In the genomic region with DNA sequence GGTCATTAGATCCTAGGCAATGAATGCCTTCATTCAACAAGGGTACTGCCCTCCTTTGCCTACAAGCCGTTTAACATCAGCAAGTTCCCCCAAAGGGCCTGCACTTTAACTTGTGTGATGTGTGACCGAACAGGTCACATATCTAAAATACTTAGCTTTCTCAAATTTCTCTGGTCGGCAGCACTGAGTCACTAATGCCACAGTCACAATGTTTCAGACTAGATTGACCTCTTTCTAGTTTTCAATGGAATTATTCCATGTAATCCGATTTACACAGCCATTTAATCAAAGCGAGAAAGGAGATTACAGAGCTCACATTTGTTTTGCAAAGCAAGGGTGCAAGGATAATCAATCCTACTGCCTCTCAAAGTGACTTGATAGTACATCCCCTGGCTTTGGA, we compare ENCODE assay signal across 10 cellular contexts. TPM values are rescaled to one million over a fixed set of nuclear protein-coding genes. Genes with fewer than 3 reads are reported as not detected.
DNase-seq lines count a peak whose midpoint lies in the region; ATAC-seq, FAIRE-seq and TF ChIP-seq lines count a peak whose summit lies in the region.
"Had no signal": no experiment of that assay in that cellular context is flagged by ENCODE, and none has a peak within 500 bp of the region (broad histone marks: within the 10 kb centered on the region; RNA-seq: fewer than 3 reads in every experiment).

No MANE protein-coding gene starts in this region.

- H3K36me3 Mint-ChIP-seq in Caco-2 (ENCODE audit: insufficient read depth, unreplicated experiment), result peaks cover 73% of the 10 kb centered on the region

- ATAC-seq in PC-3, result no peak
- no peak for ATAC-seq in GM19328 (IDR thresholded peaks at IDR 0.05; ENCODE audit: unreplicated experiment)
- ATAC-seq in HG03175 (IDR thresholded peaks at IDR 0.05; ENCODE audit: unreplicated experiment), result no peak

- H3K4me3 Mint-ChIP-seq in Caco-2 (ENCODE audit: unreplicated experiment), result peak overlapping the region; percentile 86

- H3K27ac Mint-ChIP-seq in Caco-2 (ENCODE audit: unreplicated experiment), result peak overlapping the region; percentile 87

- TF ChIP-seq CTCF in Caco-2 (IDR thresholded peaks at IDR 0.05; ENCODE audit: insufficient read depth in 1 of 2, low read depth in 1 of 2, low read length in 1 of 2, severe bottlenecking in 1 of 2, unreplicated experiment in 1 of 2) (no peak), PC-3 (conservative IDR thresholded peaks at IDR 0.05; ENCODE audit: low read depth, low read length) (peak; percentile 23; the same call in 1 of the 2 replicates), fibroblast of lung (conservative IDR thresholded peaks at IDR 0.05 in 1 of 2, IDR thresholded peaks at IDR 0.05 in 1 of 2; ENCODE audit: low read depth in 1 of 2, low read length in 2 of 2) (no peak), ovary (IDR thresholded peaks at IDR 0.05) (no peak)

- H3K9me2 ChIP-seq in PC-3 (replicated peaks; ENCODE audit: low read length), result no peaks in the 10 kb centered on the region

- peak overlapping the region; percentile 15 for H3K27ac ChIP-seq in PC-3 (ENCODE audit: low read length)
- peak overlapping the region; percentile 35 for H3K27ac ChIP-seq in fibroblast of lung (ENCODE audit: insufficient read depth, low read length)
- peak overlapping the region in 1 of 2 donors; percentile 19 for H3K27ac ChIP-seq in ovary
- H3K27ac ChIP-seq: KMS-11 had no signal

- H4K20me1 ChIP-seq in PC-3 (ENCODE audit: low read length) (no peaks in the 10 kb centered on the region), fibroblast of lung (ENCODE audit: control insufficient read depth, extremely low read depth, insufficient read depth, low read length) (peaks cover 3% of the 10 kb centered on the region)

- H3K9me3 ChIP-seq in Caco-2, result no peaks in the 10 kb centered on the region
- no peaks in the 10 kb centered on the region for H3K9me3 ChIP-seq in PC-3 (ENCODE audit: low read length)
- no peaks in the 10 kb centered on the region for H3K9me3 ChIP-seq in fibroblast of lung (ENCODE audit: control insufficient read depth, insufficient read depth, low read depth, low read length)
- H3K9me3 ChIP-seq in ovary, result no peaks in the 10 kb centered on the region

- no peaks in the 10 kb centered on the region for H3K36me3 ChIP-seq in Caco-2 (ENCODE audit: control insufficient read depth, insufficient read depth, low read length)
- H3K36me3 ChIP-seq in PC-3 (ENCODE audit: low read depth, low read length), result no peaks in the 10 kb centered on the region
- H3K36me3 ChIP-seq in fibroblast of lung (ENCODE audit: control insufficient read depth, insufficient read depth, low read length), result no peaks in the 10 kb centered on the region
- H3K36me3 ChIP-seq in ovary, result no peaks in the 10 kb centered on the region

- H3K4me2 ChIP-seq in PC-3 (ENCODE audit: low read length) (peak overlapping the region; percentile 88), fibroblast of lung (ENCODE audit: extremely low read depth, insufficient read depth, low read length) (peak overlapping the region; percentile 81)
- H3K4me2 ChIP-seq: KMS-11 had no signal

- no peaks in the 10 kb centered on the region for H3F3A ChIP-seq in PC-3 (ENCODE audit: low read length, unreplicated experiment)

- 48 to 62% (median 52%) methylated on average over 5 of the region's 5 CpGs for WGBS in ovary, 3 donors

- no peak for TF ChIP-seq EP300 in ovary (IDR thresholded peaks at IDR 0.05)

- DNase-seq in Caco-2, result peak in 1 of 2 experiments; percentile 12
- DNase-seq in PC-3, result peak; percentile 58
- peak in 1 of 2 donors; percentile 53 for DNase-seq in fibroblast of lung (ENCODE audit: low read depth in 2 of 2)
- no peak for DNase-seq in ovary
- no peak for DNase-seq in cerebellum (ENCODE audit: low spot score)
- no peak for DNase-seq in GM12892 (ENCODE audit: insufficient read length)
- DNase-seq: T-helper 1 cell had no signal

- no peak for FAIRE-seq in GM12892 (lab: Jason Lieb, UNC)

- H3K27me3 Mint-ChIP-seq in Caco-2 (ENCODE audit: insufficient read depth, unreplicated experiment), result no peaks in the 10 kb centered on the region

- H3K79me2 ChIP-seq in PC-3 (ENCODE audit: low read length) (peaks cover 66% of the 10 kb centered on the region), fibroblast of lung (ENCODE audit: control insufficient read depth, insufficient read depth, low read length) (peaks cover 69% of the 10 kb centered on the region)

- H3K9me3 Mint-ChIP-seq in Caco-2 (ENCODE audit: unreplicated experiment), result no peaks in the 10 kb centered on the region

- CTCF ChIA-PET in Caco-2 (lab: Charles Lee) (interaction anchor here (1.8 kb wide), 1 partner anchor 416 kb away, joined by 6 read pairs; no protein-coding TSS in a partner anchor), PC-3 (lab: Charles Lee) (no interaction called here)

- H3K27me3 ChIP-seq in Caco-2 (replicated peaks; ENCODE audit: control insufficient read depth, insufficient read depth, low read length), result no peaks in the 10 kb centered on the region
- H3K27me3 ChIP-seq in PC-3 (ENCODE audit: low read length), result no peaks in the 10 kb centered on the region
- no peaks in the 10 kb centered on the region for H3K27me3 ChIP-seq in fibroblast of lung (ENCODE audit: control insufficient read depth, insufficient read depth, low read length)
- no peaks in the 10 kb centered on the region for H3K27me3 ChIP-seq in ovary

- BruUV-seq in Caco-2 (replicated peaks; lab: Mats Ljungman, UMichigan) (no TSS peak), PC-3 (replicated peaks; lab: Mats Ljungman, UMichigan) (no TSS peak)

- POLR2A ChIA-PET in Caco-2 (lab: Charles Lee), result no interaction called here
- POLR2A ChIA-PET in PC-3 (lab: Charles Lee; ENCODE audit: unreplicated experiment), result no interaction called here

- TF ChIP-seq POLR2A in ovary (IDR thresholded peaks at IDR 0.05) (no peak), GM12892 (IDR thresholded peaks at IDR 0.05; ENCODE audit: low read depth, low read length) (no peak)

- H2AFZ ChIP-seq in PC-3 (ENCODE audit: low read length) (peak overlapping the region; percentile 96), fibroblast of lung (ENCODE audit: low read length) (no peak overlapping the region)

- H3K4me1 Mint-ChIP-seq in Caco-2 (ENCODE audit: low read depth, unreplicated experiment), result peaks cover 10% of the 10 kb centered on the region

- intact Hi-C loops in Caco-2 (cut with micrococcal nuclease; ENCODE audit: unreplicated experiment), result loop anchor here (10.0 kb wide), 2 partner anchors 393 to 433 kb away; partner anchors contain the start of genes CEP290 and TMTC3
- intact Hi-C loops in PC-3 (cut with micrococcal nuclease), result loop anchor here (2.0 to 10.0 kb wide), 4 partner anchors 25 to 347 kb away; no protein-coding TSS in a partner anchor
- intact Hi-C loops in ovary (cut with DNase I), result no loop called here

- H3K9ac ChIP-seq in PC-3 (ENCODE audit: low read length) (peak overlapping the region; percentile 77), fibroblast of lung (ENCODE audit: insufficient read depth, low read length) (no peak overlapping the region)
- H3K9ac ChIP-seq: KMS-11 had no signal

- peaks cover 29% of the 10 kb centered on the region for H3K4me1 ChIP-seq in Caco-2
- peaks cover 37% of the 10 kb centered on the region for H3K4me1 ChIP-seq in PC-3 (ENCODE audit: insufficient read depth, low read length)
- H3K4me1 ChIP-seq in fibroblast of lung (ENCODE audit: control insufficient read depth, extremely low read depth, insufficient read depth, low read length), result peaks cover 6% of the 10 kb centered on the region
- H3K4me1 ChIP-seq in ovary (ENCODE audit: insufficient read depth), result peaks cover 10% of the 10 kb centered on the region

- H3K4me3 ChIP-seq in Caco-2 (ENCODE audit: low read depth, low read length), result peak overlapping the region; percentile 74
- H3K4me3 ChIP-seq in PC-3 (ENCODE audit: low read length), result peak overlapping the region; percentile 94
- H3K4me3 ChIP-seq in fibroblast of lung (replicated peaks in 1 of 4; ENCODE audit: control extremely low read depth in 1 of 4, insufficient read depth in 1 of 4, low read depth in 3 of 4, low read length in 4 of 4), result peak overlapping the region; percentile 91 to 96 (median 94)
- peak overlapping the region; percentile 50 for H3K4me3 ChIP-seq in ovary

RNA-seq across cellular contexts. Expression of gene KITLG, which starts 2.0 kb away (rescaled TPM):
- total RNA-seq in Caco-2 (2022), result 200 and 211 TPM in 2 replicates
- total RNA-seq in PC-3 (2014; rRNA removed), result 8.4 and 14.9 TPM in 2 replicates
- 45.7 and 64.6 TPM in 2 replicates for total RNA-seq in fibroblast of lung
- polyA plus RNA-seq in fibroblast of lung, result 37.7 and 132 TPM in 2 replicates
- polyA plus RNA-seq in fibroblast of lung (2012), result 28.6 and 88.5 TPM in 2 replicates
- polyA minus RNA-seq in fibroblast of lung (ENCODE audit: low replicate concordance), result 6.8 and 24.2 TPM in 2 replicates
- 10 to 100 TPM in 4 of 7 donors, 1 to 10 TPM in 3; 5.0 to 22.6 (median 12.5) TPM for total RNA-seq in ovary
- polyA plus RNA-seq in ovary, result 1 to 10 TPM; 8.9 to 9.5 TPM
- 213 TPM for total RNA-seq in cerebellum
- polyA plus RNA-seq in GM12892 (2012; ENCODE audit: missing spikeins), result not detected

Comparison
In these comparisons a context has a peak if more than half of its experiments do, and no peak if none do; other contexts are left out.
1. intact Hi-C loops: an anchor here in Caco-2 (10.0 kb wide) and PC-3 (2.0 to 10.0 kb wide); none called in ovary.